In the genomic region with DNA sequence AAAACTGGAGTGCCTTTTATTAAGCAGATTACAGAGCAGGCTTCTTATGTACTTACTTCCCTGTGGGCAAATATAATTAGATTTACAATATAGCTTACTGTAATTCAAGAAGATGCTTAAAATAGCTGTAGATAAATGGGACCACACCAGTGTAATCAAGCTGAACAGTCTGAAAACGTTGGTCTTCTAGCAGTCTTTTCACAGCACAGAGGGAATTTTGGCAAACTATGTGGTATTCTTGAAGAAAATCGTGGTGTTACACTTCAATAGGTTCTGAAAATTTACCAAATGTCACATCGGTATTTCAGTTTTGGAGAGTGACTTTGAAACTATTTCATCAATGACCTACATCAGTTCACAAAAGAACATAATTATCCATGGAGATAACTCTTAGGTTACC, we compare ENCODE assay signal across 17 cellular contexts. TPM values are rescaled to one million over a fixed set of nuclear protein-coding genes. Genes with fewer than 3 reads are reported as not detected.
DNase-seq lines count a peak whose midpoint lies in the region; ATAC-seq and FAIRE-seq lines count a peak whose summit lies in the region.
"Had no signal": no experiment of that assay in that cellular context is flagged by ENCODE, and none has a peak within 500 bp of the region (broad histone marks: within the 10 kb centered on the region; RNA-seq: fewer than 3 reads in every experiment).

No MANE protein-coding gene starts in this region.

- FAIRE-seq in frontal cortex (lab: Jason Lieb, UNC), result no peak

- ATAC-seq in left ventricle myocardium superior, result peak; percentile 30

- DNase-seq in left ventricle myocardium superior, result no peak
- DNase-seq in cardiac septum (ENCODE audit: low spot score), result no peak
- DNase-seq in NCI-H146 treated with DMSO at 0.1 percent for 48 hours (lab: John Stamatoyannopoulos, UW; ENCODE audit: unreplicated experiment), result peak; percentile 77
- DNase-seq in glomerular visceral epithelial cell (ENCODE audit: extremely low spot score), result peak; percentile 40
- no peak for DNase-seq in frontal cortex (ENCODE audit: low spot score in 2 of 2)
- DNase-seq in NCI-H1092 treated with DMSO at 0.1 percent for 48 hours (lab: John Stamatoyannopoulos, UW), result no peak
- no peak for DNase-seq in cerebellar nuclear complex (lab: John Stamatoyannopoulos, UW)
- DNase-seq in occipital lobe (lab: John Stamatoyannopoulos, UW), result no peak
- DNase-seq: AML-193, DMS79, MG63, NCI-H1436, NCI-H2029 treated with DMSO at 0.1 percent for 48 hours, NCI-H526, PC-9, SHP77 treated with DMSO at 0.1 percent for 48 hours, SK-N-SH had no signal

- intact Hi-C loops in left ventricle myocardium superior (cut with micrococcal nuclease), result no loop called here
- intact Hi-C loops in cardiac septum (cut with DNase I), result no loop called here

RNA-seq across cellular contexts. Expression of gene SLC16A7, which starts 47.7 kb away (rescaled TPM):
- total RNA-seq in left ventricle myocardium superior (129 TPM), cardiac septum (90.1 TPM), frontal cortex (26.1 TPM), occipital lobe (44.9 TPM)

Comparison
In these comparisons a context has a peak if more than half of its experiments do, and no peak if none do; other contexts are left out.
1. DNase-seq: peak in NCI-H146 treated with DMSO at 0.1 percent for 48 hours (single experiment) and glomerular visceral epithelial cell (single experiment); none in left ventricle myocardium superior (single experiment), cardiac septum (single experiment), frontal cortex (0 of 2), NCI-H1092 treated with DMSO at 0.1 percent for 48 hours (single experiment), cerebellar nuclear complex (0 of 2) and occipital lobe (single experiment).